ENCODE assay signal across 9 cellular contexts in genomic region chr5:88881566-88881965, GRCh38. TPM values are rescaled to one million over a fixed set of nuclear protein-coding genes. Genes with fewer than 3 reads are reported as not detected.
DNase-seq lines count a peak whose midpoint lies in the region; ATAC-seq and TF ChIP-seq lines count a peak whose summit lies in the region.
"Had no signal": no experiment of that assay in that cellular context is flagged by ENCODE, and none has a peak within 500 bp of the region (broad histone marks: within the 10 kb centered on the region; RNA-seq: fewer than 3 reads in every experiment).

No MANE protein-coding gene starts in this region.

- peak; percentile 24 for ATAC-seq in GM21717 (IDR thresholded peaks at IDR 0.05; ENCODE audit: unreplicated experiment)
- peak; percentile 21 to 26 for ATAC-seq in stimulated activated naive B cell treated with anti-CD40 and anti-IgM and Interleukin-4, amounts not matched to agents 10 μg/mL and 1 μg/mL and 100 μg/mL, for 72 hours (replicated peaks)
- ATAC-seq in GM21529 (IDR thresholded peaks at IDR 0.05; ENCODE audit: unreplicated experiment): no peak

- peak overlapping the region; percentile 98 for H3K4me3 ChIP-seq in OCI-LY3 (ENCODE audit: low read length)

- DNase-seq in glutamatergic neuron (no peak), NCI-H1436 treated with DMSO at 0.1 percent for 48 hours (lab: John Stamatoyannopoulos, UW) (no peak), NCI-H82 (lab: John Stamatoyannopoulos, UW) (no peak)
- DNase-seq in stimulated activated naive B cell treated with anti-CD40 and anti-IgM and Interleukin-4, amounts not matched to agents 10 μg/mL and 1 μg/mL and 100 μg/mL, for 72 hours: no peak
- DNase-seq in activated CD4-positive, alpha-beta T cell treated with anti-CD3 and anti-CD28 coated beads, Interleukin-2, amount 10 ng/mL, durations not matched to agents 24 days and 14 days: no peak
- DNase-seq: activated CD4-positive, CD25-positive, alpha-beta regulatory T cell treated with anti-CD3 and anti-CD28 coated beads, Interleukin-2, amount 50 U/mL, for 72 hours had no signal

- peaks cover 2% of the 10 kb centered on the region for H3K27me3 Mint-ChIP-seq in glutamatergic neuron (ENCODE audit: unreplicated experiment)
- H3K27me3 Mint-ChIP-seq in stimulated activated naive B cell treated with anti-CD40 and anti-IgM and Interleukin-4, amounts not matched to agents 10 μg/mL and 1 μg/mL and 100 μg/mL, for 72 hours: no peaks in the 10 kb centered on the region
- H3K27me3 Mint-ChIP-seq in activated CD4-positive, alpha-beta T cell treated with anti-CD3 and anti-CD28 coated beads, Interleukin-2, amount 10 ng/mL, durations not matched to agents 24 days and 14 days: peaks cover 51% of the 10 kb centered on the region

- peaks cover 15% of the 10 kb centered on the region for H3K4me1 Mint-ChIP-seq in glutamatergic neuron (ENCODE audit: low read depth, unreplicated experiment)
- H3K4me1 Mint-ChIP-seq in stimulated activated naive B cell treated with anti-CD40 and anti-IgM and Interleukin-4, amounts not matched to agents 10 μg/mL and 1 μg/mL and 100 μg/mL, for 72 hours: peaks cover 2 to 12% of the 10 kb centered on the region in 2 donors
- peaks cover 20% of the 10 kb centered on the region for H3K4me1 Mint-ChIP-seq in activated CD4-positive, alpha-beta T cell treated with anti-CD3 and anti-CD28 coated beads, Interleukin-2, amount 10 ng/mL, durations not matched to agents 24 days and 14 days

- no peaks in the 10 kb centered on the region for H3K36me3 Mint-ChIP-seq in glutamatergic neuron (ENCODE audit: unreplicated experiment)
- H3K36me3 Mint-ChIP-seq in stimulated activated naive B cell treated with anti-CD40 and anti-IgM and Interleukin-4, amounts not matched to agents 10 μg/mL and 1 μg/mL and 100 μg/mL, for 72 hours: peaks cover 16 to 43% of the 10 kb centered on the region in 2 donors
- no peaks in the 10 kb centered on the region for H3K36me3 Mint-ChIP-seq in activated CD4-positive, alpha-beta T cell treated with anti-CD3 and anti-CD28 coated beads, Interleukin-2, amount 10 ng/mL, durations not matched to agents 24 days and 14 days (ENCODE audit: low read depth)

- peaks cover 41% of the 10 kb centered on the region for H3K4me1 ChIP-seq in OCI-LY3 (ENCODE audit: low read length)

- intact Hi-C loops in activated CD4-positive, alpha-beta T cell treated with anti-CD3 and anti-CD28 coated beads, Interleukin-2, amount 10 ng/mL, durations not matched to agents 24 days and 14 days (cut with micrococcal nuclease): loop anchor here (5.0 to 10.0 kb wide), 5 partner anchors 49 to 1097 kb away; no protein-coding TSS in a partner anchor

- peak overlapping the region; percentile 75 for H3K27ac ChIP-seq in OCI-LY3 (ENCODE audit: low read length)

- H3K9me3 Mint-ChIP-seq in glutamatergic neuron (ENCODE audit: unreplicated experiment): peaks cover 2% of the 10 kb centered on the region
- H3K9me3 Mint-ChIP-seq in stimulated activated naive B cell treated with anti-CD40 and anti-IgM and Interleukin-4, amounts not matched to agents 10 μg/mL and 1 μg/mL and 100 μg/mL, for 72 hours: no peaks in the 10 kb centered on the region
- H3K9me3 Mint-ChIP-seq in activated CD4-positive, alpha-beta T cell treated with anti-CD3 and anti-CD28 coated beads, Interleukin-2, amount 10 ng/mL, durations not matched to agents 24 days and 14 days: no peaks in the 10 kb centered on the region

- peak overlapping the region; percentile 98 for H3K9ac ChIP-seq in OCI-LY3 (ENCODE audit: low read length)

- peak overlapping the region; percentile 100 for H3K4me3 Mint-ChIP-seq in glutamatergic neuron (ENCODE audit: unreplicated experiment)
- H3K4me3 Mint-ChIP-seq in stimulated activated naive B cell treated with anti-CD40 and anti-IgM and Interleukin-4, amounts not matched to agents 10 μg/mL and 1 μg/mL and 100 μg/mL, for 72 hours: peak overlapping the region; percentile 85 to 94
- no peak overlapping the region for H3K4me3 Mint-ChIP-seq in activated CD4-positive, alpha-beta T cell treated with anti-CD3 and anti-CD28 coated beads, Interleukin-2, amount 10 ng/mL, durations not matched to agents 24 days and 14 days

- 0 out of 2 replicates have a peak, but pooled peaks cover 4% of the 10 kb centered on the region for H3K27me3 ChIP-seq in OCI-LY3 (ENCODE audit: low read depth, low read length)

- peak overlapping the region; percentile 95 for H3K4me2 ChIP-seq in OCI-LY3 (ENCODE audit: low read length)

- H3K79me2 ChIP-seq in OCI-LY3 (ENCODE audit: low read length): peaks cover 77% of the 10 kb centered on the region

- no peak overlapping the region for H2AFZ ChIP-seq in OCI-LY3 (ENCODE audit: low read depth, low read length)

- peaks cover 37% of the 10 kb centered on the region for H4K20me1 ChIP-seq in OCI-LY3 (ENCODE audit: insufficient read depth, low read length)

- TF ChIP-seq CTCF in OCI-LY3 (IDR thresholded peaks at IDR 0.05; ENCODE audit: low read depth, low read length) (no peak), glutamatergic neuron (IDR thresholded peaks at IDR 0.05; ENCODE audit: partially characterized antibody, unreplicated experiment) (no peak)

- H3K27ac Mint-ChIP-seq in glutamatergic neuron (ENCODE audit: unreplicated experiment): no peak overlapping the region
- peak overlapping the region; percentile 85 for H3K27ac Mint-ChIP-seq in stimulated activated naive B cell treated with anti-CD40 and anti-IgM and Interleukin-4, amounts not matched to agents 10 μg/mL and 1 μg/mL and 100 μg/mL, for 72 hours
- no peak overlapping the region for H3K27ac Mint-ChIP-seq in activated CD4-positive, alpha-beta T cell treated with anti-CD3 and anti-CD28 coated beads, Interleukin-2, amount 10 ng/mL, durations not matched to agents 24 days and 14 days

- H3K36me3 ChIP-seq in OCI-LY3 (replicated peaks; ENCODE audit: low read depth, low read length): peaks cover 22% of the 10 kb centered on the region

- H3K9me3 ChIP-seq in OCI-LY3 (ENCODE audit: insufficient read depth, low read length): no peaks in the 10 kb centered on the region

RNA-seq across cellular contexts. Expression of gene MEF2C, which starts 1.4 kb away (rescaled TPM):
- total RNA-seq in glutamatergic neuron (ENCODE audit: unreplicated experiment): 24.1 TPM
- 0.33 and 0.71 TPM in 2 replicates for total RNA-seq in activated CD4-positive, alpha-beta T cell treated with anti-CD3 and anti-CD28 coated beads, Interleukin-2, amount 10 ng/mL, durations not matched to agents 24 days and 14 days

Comparison
In these comparisons a context has a peak if more than half of its experiments do, and no peak if none do; other contexts are left out.
1. RNA of gene MEF2C, which starts 1.4 kb away (total RNA-seq): 24.1 TPM in glutamatergic neuron (single experiment); 0.33 to 0.71 TPM in activated CD4-positive, alpha-beta T cell treated with anti-CD3 and anti-CD28 coated beads, Interleukin-2, amount 10 ng/mL, durations not matched to agents 24 days and 14 days; every median in the first group is over 10 times any median in the second.